29 cellular contexts compared by ENCODE assay signal in the genomic region with DNA sequence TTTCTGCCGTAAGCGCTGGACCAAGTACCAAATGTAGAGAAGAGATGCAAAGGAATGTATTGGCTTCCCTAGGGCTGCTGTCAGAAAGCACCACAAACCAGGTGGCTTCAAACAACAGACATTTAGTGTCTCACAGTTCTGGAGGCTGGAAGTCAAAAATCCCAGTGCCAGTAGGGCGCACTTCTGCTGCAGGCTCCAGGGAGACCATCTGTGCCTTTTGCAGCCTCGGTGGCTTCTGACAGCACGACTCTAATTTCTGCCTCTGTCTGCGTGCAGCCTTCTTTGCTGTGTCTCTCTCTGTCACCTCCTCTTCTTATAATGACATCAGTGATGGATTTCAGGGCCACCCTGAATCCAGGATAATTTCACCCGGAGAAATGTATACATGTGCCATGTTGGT. TPM values are rescaled to one million over a fixed set of nuclear protein-coding genes. Genes with fewer than 3 reads are reported as not detected.
A peak's percentile ranks its signal among the peaks of the same experiment; 100 is the strongest.
DNase-seq lines count a peak whose midpoint lies in the region; ATAC-seq, FAIRE-seq and TF ChIP-seq lines count a peak whose summit lies in the region.
"Had no signal": no experiment of that assay in that cellular context is flagged by ENCODE, and none has a peak within 500 bp of the region (broad histone marks: within the 10 kb centered on the region; RNA-seq: fewer than 3 reads in every experiment).

No MANE protein-coding gene starts in this region.

- peak overlapping the region; percentile 6 for H3K27ac Mint-ChIP-seq in activated CD4-positive, alpha-beta T cell treated with anti-CD3 and anti-CD28 coated beads, Interleukin-2, amount 10 ng/mL, durations not matched to agents 7 days and 5 days
- peak overlapping the region in 7 of 8 donors; percentile 55 to 86 (median 68) for H3K27ac Mint-ChIP-seq in CD8-positive, alpha-beta memory T cell
- no peak overlapping the region for H3K27ac Mint-ChIP-seq in activated T-helper 2 cell treated with anti-CD3 and anti-CD28 coated beads, Interferon-gamma antibody, Interleukin-2, Interleukin-4, amounts not matched to agents 10 μg/mL and 5 μg/mL and 100 μg/mL, durations not matched to agents 14 hours and 24 hours and 36 hours
- peak overlapping the region; percentile 98 to 99 for H3K27ac Mint-ChIP-seq in natural killer cell treated with Interleukin-12 subunit alpha and Interleukin-12 subunit beta and Interleukin-15 and Interleukin-18, amount 100 ng/mL, for 72 hours
- no peak overlapping the region for H3K27ac Mint-ChIP-seq in GM23338

- no peaks in the 10 kb centered on the region for H3F3A ChIP-seq in GM23338 (replicated peaks; ENCODE audit: low read depth)

- no peak overlapping the region for H3K4me2 ChIP-seq in GM23338
- H3K4me2 ChIP-seq: A549, smooth muscle cell had no signal

- FAIRE-seq in D721Med (lab: Jason Lieb, UNC): no peak
- FAIRE-seq: A549, bronchial epithelial cell, H1, kidney had no signal

- H3K36me3 ChIP-seq in CD8-positive, alpha-beta memory T cell (ENCODE audit: insufficient read depth, low read length): peaks cover 13% of the 10 kb centered on the region
- no peaks in the 10 kb centered on the region for H3K36me3 ChIP-seq in GM23338 (ENCODE audit: insufficient read depth)

- H3K27me3 ChIP-seq in CD8-positive, alpha-beta memory T cell (ENCODE audit: insufficient read depth, low read length, poor library complexity, severe bottlenecking): no peaks in the 10 kb centered on the region
- no peaks in the 10 kb centered on the region for H3K27me3 ChIP-seq in GM23338 (ENCODE audit: insufficient read depth)
- H3K27me3 ChIP-seq: tibial nerve had no signal

- no peak for TF ChIP-seq CTCF in D721Med (IDR thresholded peaks at IDR 0.05; ENCODE audit: insufficient read depth, missing control alignments)
- TF ChIP-seq CTCF in GM23338 (conservative IDR thresholded peaks at IDR 0.05; ENCODE audit: low read depth in 2 of 2): no peak

- no peaks in the 10 kb centered on the region for H3K9me3 ChIP-seq in CD8-positive, alpha-beta memory T cell (ENCODE audit: low read length)
- H3K9me3 ChIP-seq: A549 had no signal

- H3K9me3 Mint-ChIP-seq in activated CD4-positive, alpha-beta T cell treated with anti-CD3 and anti-CD28 coated beads, Interleukin-2, amount 10 ng/mL, durations not matched to agents 7 days and 5 days: peaks cover 16% of the 10 kb centered on the region
- peaks cover 0 to 3% (median 0%) of the 10 kb centered on the region in 5 donors for H3K9me3 Mint-ChIP-seq in CD8-positive, alpha-beta memory T cell
- H3K9me3 Mint-ChIP-seq in activated T-helper 2 cell treated with anti-CD3 and anti-CD28 coated beads, Interferon-gamma antibody, Interleukin-2, Interleukin-4, amounts not matched to agents 10 μg/mL and 5 μg/mL and 100 μg/mL, durations not matched to agents 14 hours and 24 hours and 36 hours: peaks cover 11% of the 10 kb centered on the region
- no peaks in the 10 kb centered on the region for H3K9me3 Mint-ChIP-seq in natural killer cell treated with Interleukin-12 subunit alpha and Interleukin-12 subunit beta and Interleukin-15 and Interleukin-18, amount 100 ng/mL, for 72 hours
- peaks cover 12% of the 10 kb centered on the region for H3K9me3 Mint-ChIP-seq in GM23338

- peak overlapping the region; percentile 99 for H3K4me3 Mint-ChIP-seq in activated CD4-positive, alpha-beta T cell treated with anti-CD3 and anti-CD28 coated beads, Interleukin-2, amount 10 ng/mL, durations not matched to agents 7 days and 5 days
- H3K4me3 Mint-ChIP-seq in CD8-positive, alpha-beta memory T cell: peak overlapping the region in 6 of 7 donors; percentile 44 to 100 (median 80)
- H3K4me3 Mint-ChIP-seq in activated T-helper 2 cell treated with anti-CD3 and anti-CD28 coated beads, Interferon-gamma antibody, Interleukin-2, Interleukin-4, amounts not matched to agents 10 μg/mL and 5 μg/mL and 100 μg/mL, durations not matched to agents 14 hours and 24 hours and 36 hours (ENCODE audit: low read depth): peak overlapping the region; percentile 4
- H3K4me3 Mint-ChIP-seq in natural killer cell treated with Interleukin-12 subunit alpha and Interleukin-12 subunit beta and Interleukin-15 and Interleukin-18, amount 100 ng/mL, for 72 hours: peak overlapping the region; percentile 99
- no peak overlapping the region for H3K4me3 Mint-ChIP-seq in GM23338

- H3K27ac ChIP-seq in CD8-positive, alpha-beta memory T cell (ENCODE audit: low read depth, low read length): no peak overlapping the region
- no peak overlapping the region for H3K27ac ChIP-seq in GM23338 (ENCODE audit: low read depth)
- H3K27ac ChIP-seq: A549, tibial nerve had no signal

- CTCF ChIA-PET in activated CD4-positive, alpha-beta T cell treated with anti-CD3 and anti-CD28 coated beads, Interleukin-2, amount 10 ng/mL, durations not matched to agents 7 days and 5 days (lab: Charles Lee): interaction anchor here (0.7 kb wide), 1 partner anchor 860 kb away, joined by 3 read pairs; no protein-coding TSS in a partner anchor
- CTCF ChIA-PET in CD8-positive, alpha-beta memory T cell (lab: Charles Lee): interaction anchor here (1.0 kb wide), 1 partner anchor 10 kb away, joined by 4 read pairs; no protein-coding TSS in a partner anchor

- POLR2A ChIA-PET in activated CD4-positive, alpha-beta T cell treated with anti-CD3 and anti-CD28 coated beads, Interleukin-2, amount 10 ng/mL, durations not matched to agents 7 days and 5 days (lab: Charles Lee): no interaction called here
- POLR2A ChIA-PET in CD8-positive, alpha-beta memory T cell (lab: Charles Lee): no interaction called here

- H3K27me3 Mint-ChIP-seq in activated CD4-positive, alpha-beta T cell treated with anti-CD3 and anti-CD28 coated beads, Interleukin-2, amount 10 ng/mL, durations not matched to agents 7 days and 5 days: no peaks in the 10 kb centered on the region
- no peaks in the 10 kb centered on the region for H3K27me3 Mint-ChIP-seq in CD8-positive, alpha-beta memory T cell
- no peaks in the 10 kb centered on the region for H3K27me3 Mint-ChIP-seq in activated T-helper 2 cell treated with anti-CD3 and anti-CD28 coated beads, Interferon-gamma antibody, Interleukin-2, Interleukin-4, amounts not matched to agents 10 μg/mL and 5 μg/mL and 100 μg/mL, durations not matched to agents 14 hours and 24 hours and 36 hours (ENCODE audit: low read depth)
- H3K27me3 Mint-ChIP-seq in natural killer cell treated with Interleukin-12 subunit alpha and Interleukin-12 subunit beta and Interleukin-15 and Interleukin-18, amount 100 ng/mL, for 72 hours: no peaks in the 10 kb centered on the region
- H3K27me3 Mint-ChIP-seq in GM23338 (ENCODE audit: insufficient read depth, low read depth, poor library complexity): no peaks in the 10 kb centered on the region

- no peaks in the 10 kb centered on the region for H4K20me1 ChIP-seq in GM23338 (replicated peaks; ENCODE audit: insufficient read depth)

- H3K36me3 Mint-ChIP-seq in activated CD4-positive, alpha-beta T cell treated with anti-CD3 and anti-CD28 coated beads, Interleukin-2, amount 10 ng/mL, durations not matched to agents 7 days and 5 days (ENCODE audit: low read depth): peaks cover 68% of the 10 kb centered on the region
- H3K36me3 Mint-ChIP-seq in CD8-positive, alpha-beta memory T cell: peaks cover 14 to 52% (median 15%) of the 10 kb centered on the region in 3 donors
- H3K36me3 Mint-ChIP-seq in activated T-helper 2 cell treated with anti-CD3 and anti-CD28 coated beads, Interferon-gamma antibody, Interleukin-2, Interleukin-4, amounts not matched to agents 10 μg/mL and 5 μg/mL and 100 μg/mL, durations not matched to agents 14 hours and 24 hours and 36 hours (ENCODE audit: low read depth): peaks cover 71% of the 10 kb centered on the region
- peaks cover 42% of the 10 kb centered on the region for H3K36me3 Mint-ChIP-seq in natural killer cell treated with Interleukin-12 subunit alpha and Interleukin-12 subunit beta and Interleukin-15 and Interleukin-18, amount 100 ng/mL, for 72 hours
- H3K36me3 Mint-ChIP-seq in GM23338 (ENCODE audit: low read depth): peaks cover 6% of the 10 kb centered on the region

- H3K4me1 Mint-ChIP-seq in activated CD4-positive, alpha-beta T cell treated with anti-CD3 and anti-CD28 coated beads, Interleukin-2, amount 10 ng/mL, durations not matched to agents 7 days and 5 days: peaks cover 55% of the 10 kb centered on the region
- peaks cover 57 to 86% (median 76%) of the 10 kb centered on the region in 3 donors for H3K4me1 Mint-ChIP-seq in CD8-positive, alpha-beta memory T cell
- H3K4me1 Mint-ChIP-seq in activated T-helper 2 cell treated with anti-CD3 and anti-CD28 coated beads, Interferon-gamma antibody, Interleukin-2, Interleukin-4, amounts not matched to agents 10 μg/mL and 5 μg/mL and 100 μg/mL, durations not matched to agents 14 hours and 24 hours and 36 hours (ENCODE audit: low read depth): peaks cover 33% of the 10 kb centered on the region
- H3K4me1 Mint-ChIP-seq in natural killer cell treated with Interleukin-12 subunit alpha and Interleukin-12 subunit beta and Interleukin-15 and Interleukin-18, amount 100 ng/mL, for 72 hours (ENCODE audit: low read depth in 2 of 2): peaks cover 64 to 66% of the 10 kb centered on the region in 2 donors
- H3K4me1 Mint-ChIP-seq in GM23338: peaks cover 13% of the 10 kb centered on the region

- no peak for DNase-seq in activated CD4-positive, alpha-beta T cell treated with anti-CD3 and anti-CD28 coated beads, Interleukin-2, amount 10 ng/mL, durations not matched to agents 7 days and 5 days
- DNase-seq in activated CD4-positive, alpha-beta T cell treated with anti-CD3 and anti-CD28 coated beads, Interleukin-2, amount 50 U/mL, for 1 hour: no peak
- no peak for DNase-seq in CD8-positive, alpha-beta memory T cell
- no peak for DNase-seq in activated T-helper 2 cell treated with anti-CD3 and anti-CD28 coated beads, Interferon-gamma antibody, Interleukin-2, Interleukin-4, amounts not matched to agents 10 μg/mL and 5 μg/mL and 100 μg/mL, durations not matched to agents 14 hours and 24 hours and 36 hours (ENCODE audit: low spot score)
- no peak for DNase-seq in natural killer cell treated with Interleukin-12 subunit alpha and Interleukin-12 subunit beta and Interleukin-15 and Interleukin-18, amount 100 ng/mL, for 72 hours (ENCODE audit: low spot score)
- no peak for DNase-seq in D721Med (ENCODE audit: insufficient read length, low spot score)
- DNase-seq in GM23338 (ENCODE audit: low spot score): no peak
- DNase-seq in activated CD4-positive, CD25-positive, alpha-beta regulatory T cell (lab: John Stamatoyannopoulos, UW): no peak
- DNase-seq: amniotic stem cell; cortex of kidney; IMR-90; kidney; NCI-H1105 treated with DMSO at 0.1 percent for 48 hours; NCI-H2029 treated with DMSO at 0.1 percent for 48 hours; NCI-H345; NCI-H774; nucleus accumbens; OCI-M1; stimulated activated CD4-positive, alpha-beta T cell treated with anti-CD3 and anti-CD28 coated beads, Interleukin-2, amount 100 ng/mL, for 48 hours; stimulated activated naive CD4-positive, alpha-beta T cell had no signal

- H3K79me2 ChIP-seq in GM23338 (replicated peaks; ENCODE audit: insufficient read depth): no peaks in the 10 kb centered on the region

- ATAC-seq in natural killer cell treated with Interleukin-12 subunit alpha and Interleukin-12 subunit beta and Interleukin-15 and Interleukin-18, amount 100 ng/mL, for 72 hours: no peak
- ATAC-seq in GM23338: no peak
- ATAC-seq: A549 had no signal

- H3K4me1 ChIP-seq in CD8-positive, alpha-beta memory T cell (ENCODE audit: insufficient read depth, low read length): peaks cover 50% of the 10 kb centered on the region
- H3K4me1 ChIP-seq in GM23338 (ENCODE audit: insufficient read depth): peaks cover 10% of the 10 kb centered on the region

- H2AFZ ChIP-seq in GM23338: no peak overlapping the region

- no peak overlapping the region for H3K4me3 ChIP-seq in CD8-positive, alpha-beta memory T cell (ENCODE audit: low read length)
- H3K4me3 ChIP-seq in GM23338: no peak overlapping the region
- H3K4me3 ChIP-seq: A549, smooth muscle cell, tibial nerve had no signal

- intact Hi-C loops in activated T-helper 2 cell treated with anti-CD3 and anti-CD28 coated beads, Interferon-gamma antibody, Interleukin-2, Interleukin-4, amounts not matched to agents 10 μg/mL and 5 μg/mL and 100 μg/mL, durations not matched to agents 14 hours and 24 hours and 36 hours (cut with micrococcal nuclease): no loop called here

- H3K9me2 ChIP-seq in GM23338 (ENCODE audit: insufficient read depth): no peaks in the 10 kb centered on the region

RNA-seq across cellular contexts. Expression of a gene that starts 2.8 kb away (rescaled TPM):
- 10 to 100 TPM; 83.6 to 91.5 TPM for total RNA-seq in activated CD4-positive, alpha-beta T cell treated with anti-CD3 and anti-CD28 coated beads, Interleukin-2, amount 10 ng/mL, durations not matched to agents 7 days and 5 days
- 10 to 100 TPM; 27.1 to 27.5 TPM for total RNA-seq in CD8-positive, alpha-beta memory T cell
- polyA plus RNA-seq in CD8-positive, alpha-beta memory T cell: 26.1 TPM
- 21.2 and 21.9 TPM in 2 replicates for total RNA-seq in activated T-helper 2 cell treated with anti-CD3 and anti-CD28 coated beads, Interferon-gamma antibody, Interleukin-2, Interleukin-4, amounts not matched to agents 10 μg/mL and 5 μg/mL and 100 μg/mL, durations not matched to agents 14 hours and 24 hours and 36 hours
- 100 to 1,000 TPM in 1 of 2 donors, 10 to 100 TPM in 1; 63.8 to 142 TPM for total RNA-seq in natural killer cell treated with Interleukin-12 subunit alpha and Interleukin-12 subunit beta and Interleukin-15 and Interleukin-18, amount 100 ng/mL, for 72 hours
- total RNA-seq in GM23338 (2014; rRNA removed; shearing (Covaris generic)): 0.08 and 0.14 TPM in 2 replicates
- 0.09 and 0.10 TPM in 2 replicates for polyA plus RNA-seq in GM23338 (2016; fragmentation: Nextera tagmentation; extraction: Ambion mirVana)

RNA-seq across cellular contexts. Expression of a gene that starts 34.0 kb away (rescaled TPM):
- under 1 TPM in 1 of 2 experiments, not detected in 1; 0.20 TPM for total RNA-seq in activated CD4-positive, alpha-beta T cell treated with anti-CD3 and anti-CD28 coated beads, Interleukin-2, amount 10 ng/mL, durations not matched to agents 7 days and 5 days
- 1 to 10 TPM; 2.5 to 2.7 TPM for total RNA-seq in CD8-positive, alpha-beta memory T cell
- polyA plus RNA-seq in CD8-positive, alpha-beta memory T cell: not detected
- total RNA-seq in activated T-helper 2 cell treated with anti-CD3 and anti-CD28 coated beads, Interferon-gamma antibody, Interleukin-2, Interleukin-4, amounts not matched to agents 10 μg/mL and 5 μg/mL and 100 μg/mL, durations not matched to agents 14 hours and 24 hours and 36 hours: 0.50 and 0.67 TPM in 2 replicates
- total RNA-seq in natural killer cell treated with Interleukin-12 subunit alpha and Interleukin-12 subunit beta and Interleukin-15 and Interleukin-18, amount 100 ng/mL, for 72 hours: not detected
- total RNA-seq in GM23338 (2014; rRNA removed; shearing (Covaris generic)): not detected in 2 replicates
- 0.64 TPM in 1 of 2 replicates, not detected in the other for polyA plus RNA-seq in GM23338 (2016; fragmentation: Nextera tagmentation; extraction: Ambion mirVana)
- total RNA-seq: bronchial epithelial cell, fibroblast of lung, G401, H1, IMR-90, kidney, lung microvascular endothelial cell, smooth muscle cell, tibial nerve had no signal
- polyA plus RNA-seq: BJ, fibroblast of lung, IMR-90 had no signal

Comparison
In these comparisons a context has a peak if more than half of its experiments do, and no peak if none do; other contexts are left out.
1. H3K27ac Mint-ChIP-seq: peak in activated CD4-positive, alpha-beta T cell treated with anti-CD3 and anti-CD28 coated beads, Interleukin-2, amount 10 ng/mL, durations not matched to agents 7 days and 5 days (single experiment), CD8-positive, alpha-beta memory T cell (7 of 8) and natural killer cell treated with Interleukin-12 subunit alpha and Interleukin-12 subunit beta and Interleukin-15 and Interleukin-18, amount 100 ng/mL, for 72 hours (2 of 2); none in activated T-helper 2 cell treated with anti-CD3 and anti-CD28 coated beads, Interferon-gamma antibody, Interleukin-2, Interleukin-4, amounts not matched to agents 10 μg/mL and 5 μg/mL and 100 μg/mL, durations not matched to agents 14 hours and 24 hours and 36 hours (single experiment) and GM23338 (single experiment).
2. RNA of a gene that starts 2.8 kb away (total RNA-seq): 63.8 to 142 TPM in natural killer cell treated with Interleukin-12 subunit alpha and Interleukin-12 subunit beta and Interleukin-15 and Interleukin-18, amount 100 ng/mL, for 72 hours, 83.6 to 91.5 TPM in activated CD4-positive, alpha-beta T cell treated with anti-CD3 and anti-CD28 coated beads, Interleukin-2, amount 10 ng/mL, durations not matched to agents 7 days and 5 days, 27.1 to 27.5 TPM in CD8-positive, alpha-beta memory T cell and 21.2 to 21.9 TPM in activated T-helper 2 cell treated with anti-CD3 and anti-CD28 coated beads, Interferon-gamma antibody, Interleukin-2, Interleukin-4, amounts not matched to agents 10 μg/mL and 5 μg/mL and 100 μg/mL, durations not matched to agents 14 hours and 24 hours and 36 hours; 0.08 to 0.14 TPM in GM23338; every median in the first group is over 10 times any median in the second.